16 cellular contexts compared by ENCODE assay signal in the genomic region with DNA sequence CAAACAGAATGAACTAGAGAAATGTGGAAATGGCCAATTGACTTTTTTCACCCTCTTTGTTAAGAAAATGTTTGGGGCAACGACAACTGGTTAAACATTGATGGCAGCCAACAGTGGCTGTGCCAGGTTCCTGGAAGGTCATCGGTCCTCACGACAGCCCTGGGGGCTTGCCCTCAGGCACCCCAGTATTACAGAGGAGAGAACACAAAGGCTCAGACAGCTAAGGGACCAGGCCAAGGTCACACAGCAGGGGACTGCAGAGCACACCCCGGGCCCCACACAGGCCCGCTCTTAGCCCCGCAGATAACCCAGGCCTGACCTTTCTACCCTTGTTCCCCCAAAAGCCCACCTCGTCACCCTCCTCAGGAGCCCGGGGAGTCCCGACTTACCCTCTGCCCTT. TPM values are rescaled to one million over a fixed set of nuclear protein-coding genes. Genes with fewer than 3 reads are reported as not detected.
A peak's percentile ranks its signal among the peaks of the same experiment; 100 is the strongest.
DNase-seq lines count a peak whose midpoint lies in the region; ATAC-seq and TF ChIP-seq lines count a peak whose summit lies in the region.
"Had no signal": no experiment of that assay in that cellular context is flagged by ENCODE, and none has a peak within 500 bp of the region (broad histone marks: within the 10 kb centered on the region; RNA-seq: fewer than 3 reads in every experiment).

No MANE protein-coding gene starts in this region.

- peak overlapping the region in 1 of 4 donors; percentile 23 for H3K27ac ChIP-seq in esophagus squamous epithelium
- H3K27ac ChIP-seq in mesenchymal stem cell (ENCODE audit: low read length, poor library complexity, severe bottlenecking): no peak overlapping the region
- H3K27ac ChIP-seq in suprapubic skin: no peak overlapping the region
- H3K27ac ChIP-seq: C4-2B, SK-N-MC had no signal

- 45 to 67% methylated on average over 1 to 6 of the region's 9 CpGs for WGBS in esophagus squamous epithelium, 2 donors
- 81% methylated on average over 9 of the region's 9 CpGs for WGBS in mesenchymal stem cell
- WGBS in suprapubic skin: 30% methylated on average over 3 of the region's 9 CpGs

- TF ChIP-seq EP300 in suprapubic skin (IDR thresholded peaks at IDR 0.05): no peak

- TF ChIP-seq CTCF in esophagus squamous epithelium (IDR thresholded peaks at IDR 0.05): no peak
- no peak for TF ChIP-seq CTCF in suprapubic skin (IDR thresholded peaks at IDR 0.05)

- no peak overlapping the region for H2AK5ac ChIP-seq in mesenchymal stem cell (ENCODE audit: low read length, severe bottlenecking)

- no peak overlapping the region for H2BK120ac ChIP-seq in mesenchymal stem cell (ENCODE audit: low read depth, low read length)

- peaks cover 7% of the 10 kb centered on the region for H3K79me1 ChIP-seq in mesenchymal stem cell (replicated peaks; ENCODE audit: low read length, poor library complexity, severe bottlenecking)

- H3K27me3 ChIP-seq in adipocyte (replicated peaks; ENCODE audit: control insufficient read depth, insufficient read depth, low read length) (no peaks in the 10 kb centered on the region), esophagus squamous epithelium (peaks cover 0 to 50% (median 0%) of the 10 kb centered on the region in 4 donors), mesenchymal stem cell (ENCODE audit: control insufficient read depth in 1 of 2, insufficient read depth in 1 of 2, low read length in 2 of 2) (peaks cover 8 to 10% of the 10 kb centered on the region in 2 experiments), suprapubic skin (no peaks in the 10 kb centered on the region)

- no peak overlapping the region for H2AFZ ChIP-seq in mesenchymal stem cell (ENCODE audit: low read depth, low read length)

- H3K4ac ChIP-seq in mesenchymal stem cell (ENCODE audit: low read depth in 1 of 2, low read length in 2 of 2): no peak overlapping the region

- DNase-seq in adipocyte (ENCODE audit: low read depth) (no peak), esophagus squamous epithelium (lab: John Stamatoyannopoulos, UW) (no peak), mesenchymal stem cell (no peak), suprapubic skin (ENCODE audit: low spot score in 2 of 2) (no peak), SKM-1 treated with dmso at 0.1 percent for 144 hours (lab: John Stamatoyannopoulos, UW; ENCODE audit: unreplicated experiment) (no peak), SK-N-DZ (ENCODE audit: low spot score) (no peak)
- DNase-seq: ACHN, DMS79 treated with DMSO at 0.1 percent for 48 hours, KG1, NCI-H1417 treated with DMSO at 0.1 percent for 48 hours, NCI-H1930, NCI-H526 had no signal

- H3K9ac ChIP-seq in adipocyte (ENCODE audit: low read length) (no peak overlapping the region), mesenchymal stem cell (ENCODE audit: low read length) (peak overlapping the region; percentile 38)

- TF ChIP-seq POLR2A in esophagus squamous epithelium (IDR thresholded peaks at IDR 0.05) (no peak), suprapubic skin (IDR thresholded peaks at IDR 0.05) (no peak)

- intact Hi-C loops in esophagus squamous epithelium (cut with DNase I): no loop called here

- H2BK5ac ChIP-seq in mesenchymal stem cell (ENCODE audit: low read depth, low read length, poor library complexity, severe bottlenecking): peak overlapping the region; percentile 4

- H3K36me3 ChIP-seq in adipocyte (ENCODE audit: control insufficient read depth, insufficient read depth, low read length, severe bottlenecking): no peaks in the 10 kb centered on the region
- H3K36me3 ChIP-seq in esophagus squamous epithelium: no peaks in the 10 kb centered on the region
- H3K36me3 ChIP-seq in mesenchymal stem cell (ENCODE audit: control insufficient read depth in 1 of 2, insufficient read depth in 2 of 2, low read depth in 1 of 2, low read length in 2 of 2): no peaks in the 10 kb centered on the region
- H3K36me3 ChIP-seq in suprapubic skin: no peaks in the 10 kb centered on the region

- no peak overlapping the region for H4K8ac ChIP-seq in mesenchymal stem cell (ENCODE audit: low read length)

- H2BK15ac ChIP-seq in mesenchymal stem cell (ENCODE audit: low read depth, poor library complexity, severe bottlenecking): no peak overlapping the region

- H3K14ac ChIP-seq in mesenchymal stem cell (ENCODE audit: low read length in 2 of 2): no peak overlapping the region

- no peak overlapping the region for H2BK12ac ChIP-seq in mesenchymal stem cell (ENCODE audit: low read length in 2 of 2)

- H3K23ac ChIP-seq in mesenchymal stem cell (ENCODE audit: low read length in 2 of 2): no peak overlapping the region

- no peak overlapping the region for H3K4me2 ChIP-seq in mesenchymal stem cell (ENCODE audit: low read length, poor library complexity, severe bottlenecking)

- peak overlapping the region; percentile 54 for H3K4me3 ChIP-seq in adipocyte (ENCODE audit: low read length)
- peak overlapping the region in 3 of 4 donors; percentile 48 to 75 (median 56) for H3K4me3 ChIP-seq in esophagus squamous epithelium
- H3K4me3 ChIP-seq in mesenchymal stem cell (ENCODE audit: insufficient read depth in 1 of 2, low read depth in 1 of 2, low read length in 2 of 2): no peak overlapping the region
- peak overlapping the region; percentile 67 for H3K4me3 ChIP-seq in suprapubic skin
- H3K4me3 ChIP-seq: SK-N-MC had no signal

- H4K91ac ChIP-seq in mesenchymal stem cell (ENCODE audit: low read length): no peak overlapping the region

- H3K9me3 ChIP-seq in adipocyte (ENCODE audit: control insufficient read depth, low read length): no peaks in the 10 kb centered on the region
- no peaks in the 10 kb centered on the region for H3K9me3 ChIP-seq in esophagus squamous epithelium
- no peaks in the 10 kb centered on the region for H3K9me3 ChIP-seq in mesenchymal stem cell (ENCODE audit: control insufficient read depth, low read length)
- no peaks in the 10 kb centered on the region for H3K9me3 ChIP-seq in suprapubic skin

- ATAC-seq in HG03045 (IDR thresholded peaks at IDR 0.05; ENCODE audit: unreplicated experiment): no peak
- ATAC-seq: Panc1 had no signal

- no peak overlapping the region for H3K18ac ChIP-seq in mesenchymal stem cell (ENCODE audit: low read depth in 1 of 2, low read length in 2 of 2)

- H3K4me1 ChIP-seq in adipocyte (ENCODE audit: control insufficient read depth, insufficient read depth, low read length) (no peaks in the 10 kb centered on the region), esophagus squamous epithelium (peaks cover 6 to 51% (median 17%) of the 10 kb centered on the region in 3 donors), mesenchymal stem cell (ENCODE audit: control insufficient read depth, insufficient read depth, low read depth, low read length) (peaks cover 18% of the 10 kb centered on the region), suprapubic skin (peaks cover 36% of the 10 kb centered on the region)

RNA-seq across cellular contexts. Expression of gene TRPV4, which starts 1.3 kb away (rescaled TPM):
- 1 to 10 TPM; 2.8 to 7.5 (median 4.8) TPM for total RNA-seq in esophagus squamous epithelium
- 2.7 TPM for polyA plus RNA-seq in mesenchymal stem cell (2013, experiment 1 of 2)
- 2.7 TPM for polyA plus RNA-seq in mesenchymal stem cell (2013, experiment 2 of 2)
- total RNA-seq in suprapubic skin: 10 to 100 TPM in 1 of 4 donors, 1 to 10 TPM in 3; 4.0 to 11.9 (median 5.4) TPM
- not detected in 2 replicates for polyA plus RNA-seq in SK-N-DZ (2014; cell fraction: cytosol; rRNA removed)
- polyA plus RNA-seq in SK-N-DZ (2014; cell fraction: nucleus; rRNA removed): not detected in 2 replicates

RNA-seq across cellular contexts. Expression of gene GLTP, which starts 48.4 kb away (rescaled TPM):
- total RNA-seq in esophagus squamous epithelium (100 to 1,000 TPM; 315 to 901 (median 457) TPM), suprapubic skin (100 to 1,000 TPM; 207 to 654 (median 526) TPM)
- 41.5 TPM for polyA plus RNA-seq in mesenchymal stem cell (2013, experiment 1 of 2)
- polyA plus RNA-seq in mesenchymal stem cell (2013, experiment 2 of 2): 42.0 TPM
- polyA plus RNA-seq in SK-N-DZ (2014; cell fraction: cytosol; rRNA removed): 17.7 and 21.6 TPM in 2 replicates
- polyA plus RNA-seq in SK-N-DZ (2014; cell fraction: nucleus; rRNA removed): 2.6 and 3.6 TPM in 2 replicates

Comparison
In these comparisons a context has a peak if more than half of its experiments do, and no peak if none do; other contexts are left out.
1. H3K4me3 ChIP-seq: peak in adipocyte (single experiment), esophagus squamous epithelium (3 of 4) and suprapubic skin (single experiment); none in mesenchymal stem cell (0 of 2).